In genomic region chr11:121687961-121688566, GRCh38 we compare ENCODE assay signal across 12 cellular contexts.
DNase-seq lines count a peak whose midpoint lies in the region; ATAC-seq and TF ChIP-seq lines count a peak whose summit lies in the region.
"Had no signal": no experiment of that assay in that cellular context is flagged by ENCODE, and none has a peak within 500 bp of the region (broad histone marks: within the 10 kb centered on the region; RNA-seq: fewer than 3 reads in every experiment).

No MANE protein-coding gene starts in this region.

- DNase-seq in DMS53 (lab: John Stamatoyannopoulos, UW) (peak; percentile 45), DMS53 treated with DMSO at 0.1 percent for 48 hours (lab: John Stamatoyannopoulos, UW; ENCODE audit: unreplicated experiment) (no peak), NCI-H2081 (lab: John Stamatoyannopoulos, UW) (peak; percentile 39 to 81), fibroblast of gingiva (ENCODE audit: low read depth) (peak; percentile 16), retina (peak; percentile 28), aorta (no peak)
- DNase-seq: 8988T; activated CD8-positive, alpha-beta T cell treated with anti-CD3 and anti-CD28 coated beads for 36 hours; glutamatergic neuron had no signal

- H3K27me3 ChIP-seq in aorta (ENCODE audit: control insufficient read depth in 1 of 2, insufficient read depth in 2 of 2, low read length in 1 of 2) = no peaks in the 10 kb centered on the region
- H3K27me3 ChIP-seq: SJSA1 had no signal

- no peak overlapping the region for H3K27ac ChIP-seq in aorta (ENCODE audit: low read depth in 1 of 2, low read length in 2 of 2)
- H3K27ac ChIP-seq: SJSA1 had no signal

- no peak for ATAC-seq in GM18520 (IDR thresholded peaks at IDR 0.05; ENCODE audit: unreplicated experiment)
- no peak for ATAC-seq in aorta (ENCODE audit: low FRiP score)
- no peak for ATAC-seq in GM18505 (IDR thresholded peaks at IDR 0.05; ENCODE audit: unreplicated experiment)
- ATAC-seq: activated CD8-positive, alpha-beta T cell treated with anti-CD3 and anti-CD28 coated beads for 36 hours had no signal

- intact Hi-C loops in aorta (cut with DNase I) = no loop called here

- no peaks in the 10 kb centered on the region for H3K9me3 ChIP-seq in aorta (ENCODE audit: control insufficient read depth, low read length)
- H3K9me3 ChIP-seq: SJSA1 had no signal

- no peak overlapping the region for H3K4me3 ChIP-seq in aorta (ENCODE audit: low read length in 2 of 2)
- H3K4me3 ChIP-seq: SJSA1 had no signal

- 10 to 14% methylated on average over 5 of the region's 5 CpGs for WGBS in aorta, 2 donors

- H3K36me3 ChIP-seq in aorta (ENCODE audit: control insufficient read depth in 1 of 2, insufficient read depth in 2 of 2, low read length in 1 of 2) = no peaks in the 10 kb centered on the region
- H3K36me3 ChIP-seq: SJSA1 had no signal

- H3K4me1 ChIP-seq in aorta (ENCODE audit: control insufficient read depth in 1 of 2, insufficient read depth in 2 of 2, low read length in 2 of 2) = peaks cover 0 to 2% of the 10 kb centered on the region in 2 donors
- H3K4me1 ChIP-seq: SJSA1 had no signal

- TF ChIP-seq POLR2A in GM18505 (IDR thresholded peaks at IDR 0.05; ENCODE audit: borderline replicate concordance, extremely low read depth, insufficient read depth, insufficient read length) = no peak

Comparison
In these comparisons a context has a peak if more than half of its experiments do, and no peak if none do; other contexts are left out.
1. DNase-seq: peak in DMS53 (single experiment), NCI-H2081 (2 of 2), fibroblast of gingiva (single experiment) and retina (single experiment); none in DMS53 treated with DMSO at 0.1 percent for 48 hours (single experiment) and aorta (0 of 2).